In genomic region chr15:81302605-81303204, GRCh38 we compare ENCODE assay signal across 9 cellular contexts. TPM values are rescaled to one million over a fixed set of nuclear protein-coding genes. Genes with fewer than 3 reads are reported as not detected.
A peak's percentile ranks its signal among the peaks of the same experiment; 100 is the strongest.
DNase-seq lines count a peak whose midpoint lies in the region; ATAC-seq, FAIRE-seq and TF ChIP-seq lines count a peak whose summit lies in the region.
"Had no signal": no experiment of that assay in that cellular context is flagged by ENCODE, and none has a peak within 500 bp of the region (broad histone marks: within the 10 kb centered on the region; RNA-seq: fewer than 3 reads in every experiment).

No MANE protein-coding gene starts in this region.

- intact Hi-C loops in activated naive CD4-positive, alpha-beta T cell treated with anti-CD3 and anti-CD28 coated beads for 36 hours (cut with micrococcal nuclease): loop anchor here (1.0 to 2.0 kb wide), 2 partner anchors 8 to 16 kb away; no protein-coding TSS in a partner anchor
- intact Hi-C loops in esophagus squamous epithelium (cut with DNase I): no loop called here

- H3K9me3 ChIP-seq in esophagus squamous epithelium: no peaks in the 10 kb centered on the region
- H3K9me3 ChIP-seq in suprapubic skin: no peaks in the 10 kb centered on the region
- H3K9me3 ChIP-seq: adrenal gland had no signal

- no peaks in the 10 kb centered on the region for H3K27me3 ChIP-seq in esophagus squamous epithelium
- no peaks in the 10 kb centered on the region for H3K27me3 ChIP-seq in suprapubic skin

- peak overlapping the region; percentile 99 for H3K27ac Mint-ChIP-seq in activated naive CD4-positive, alpha-beta T cell treated with anti-CD3 and anti-CD28 coated beads for 36 hours

- H3K4me3 ChIP-seq in esophagus squamous epithelium (no peak overlapping the region), suprapubic skin (no peak overlapping the region)
- H3K4me3 ChIP-seq: adrenal gland had no signal

- no peak for ATAC-seq in HG03378 (IDR thresholded peaks at IDR 0.05; ENCODE audit: unreplicated experiment)

- H3K4me3 Mint-ChIP-seq in activated naive CD4-positive, alpha-beta T cell treated with anti-CD3 and anti-CD28 coated beads for 36 hours: peak overlapping the region; percentile 93

- no peak for TF ChIP-seq EP300 in suprapubic skin (IDR thresholded peaks at IDR 0.05)

- peaks cover 0 to 61% (median 3%) of the 10 kb centered on the region in 3 donors for H3K36me3 ChIP-seq in esophagus squamous epithelium
- peaks cover 69% of the 10 kb centered on the region for H3K36me3 ChIP-seq in suprapubic skin

- H3K4me1 Mint-ChIP-seq in activated naive CD4-positive, alpha-beta T cell treated with anti-CD3 and anti-CD28 coated beads for 36 hours (ENCODE audit: low read depth): peaks cover 63% of the 10 kb centered on the region

- peak; percentile 34 for DNase-seq in activated naive CD4-positive, alpha-beta T cell treated with anti-CD3 and anti-CD28 coated beads for 36 hours
- no peak for DNase-seq in activated naive CD4-positive, alpha-beta T cell treated with Interleukin-2 at 50 U/mL for 16 hours
- DNase-seq in NOMO-1 treated with DMSO at 0.1 percent for 48 hours (lab: John Stamatoyannopoulos, UW; ENCODE audit: unreplicated experiment) (peak; percentile 66), esophagus squamous epithelium (lab: John Stamatoyannopoulos, UW) (no peak), suprapubic skin (ENCODE audit: low spot score in 2 of 2) (no peak), urothelium cell line (ENCODE audit: low spot score) (no peak), SW 1271 (lab: John Stamatoyannopoulos, UW) (no peak)

- no peaks in the 10 kb centered on the region for H3K27me3 Mint-ChIP-seq in activated naive CD4-positive, alpha-beta T cell treated with anti-CD3 and anti-CD28 coated beads for 36 hours (ENCODE audit: low read depth)

- peaks cover 75% of the 10 kb centered on the region for H3K36me3 Mint-ChIP-seq in activated naive CD4-positive, alpha-beta T cell treated with anti-CD3 and anti-CD28 coated beads for 36 hours (ENCODE audit: low read depth)

- TF ChIP-seq POLR2A in esophagus squamous epithelium (IDR thresholded peaks at IDR 0.05): no peak
- no peak for TF ChIP-seq POLR2A in suprapubic skin (IDR thresholded peaks at IDR 0.05)

- H3K27ac ChIP-seq in esophagus squamous epithelium (peak overlapping the region in 3 of 4 donors; percentile 67 to 81 (median 71)), suprapubic skin (peak overlapping the region; percentile 25)

- 60 to 96% methylated on average over 5 to 7 of the region's 7 CpGs for WGBS in esophagus squamous epithelium, 2 donors
- 87% methylated on average over 7 of the region's 7 CpGs for WGBS in suprapubic skin

- CTCF ChIA-PET in activated naive CD4-positive, alpha-beta T cell treated with anti-CD3 and anti-CD28 coated beads for 36 hours (lab: Charles Lee): interaction anchor here (0.8 to 5.0 kb wide), 6 partner anchors 10 to 36 kb away, joined by 3 to 43 read pairs (median 6); no protein-coding TSS in a partner anchor

- no peaks in the 10 kb centered on the region for H3K9me3 Mint-ChIP-seq in activated naive CD4-positive, alpha-beta T cell treated with anti-CD3 and anti-CD28 coated beads for 36 hours

- FAIRE-seq in urothelium cell line (lab: Jason Lieb, UNC): no peak

- H3K4me1 ChIP-seq in esophagus squamous epithelium (peaks cover 18 to 74% (median 20%) of the 10 kb centered on the region in 3 donors), suprapubic skin (peaks cover 51% of the 10 kb centered on the region)

- TF ChIP-seq CTCF in esophagus squamous epithelium (IDR thresholded peaks at IDR 0.05): no peak
- no peak for TF ChIP-seq CTCF in suprapubic skin (IDR thresholded peaks at IDR 0.05)

RNA-seq across cellular contexts. Expression of gene STARD5, which starts 21.2 kb away (rescaled TPM):
- 10 to 100 TPM; 10.1 to 11.7 TPM for total RNA-seq in activated naive CD4-positive, alpha-beta T cell treated with anti-CD3 and anti-CD28 coated beads for 36 hours
- total RNA-seq in esophagus squamous epithelium: 10 to 100 TPM; 14.9 to 21.2 (median 17.5) TPM
- total RNA-seq in suprapubic skin: 10 to 100 TPM; 54.6 to 88.2 (median 67.4) TPM

Comparison
In these comparisons a context has a peak if more than half of its experiments do, and no peak if none do; other contexts are left out.
1. DNase-seq: peak in activated naive CD4-positive, alpha-beta T cell treated with anti-CD3 and anti-CD28 coated beads for 36 hours (single experiment) and NOMO-1 treated with DMSO at 0.1 percent for 48 hours (single experiment); none in activated naive CD4-positive, alpha-beta T cell treated with Interleukin-2 at 50 U/mL for 16 hours (single experiment), esophagus squamous epithelium (single experiment), suprapubic skin (0 of 2), urothelium cell line (single experiment) and SW 1271 (0 of 2).